ENCODE assay signal across 19 cellular contexts in the genomic region with DNA sequence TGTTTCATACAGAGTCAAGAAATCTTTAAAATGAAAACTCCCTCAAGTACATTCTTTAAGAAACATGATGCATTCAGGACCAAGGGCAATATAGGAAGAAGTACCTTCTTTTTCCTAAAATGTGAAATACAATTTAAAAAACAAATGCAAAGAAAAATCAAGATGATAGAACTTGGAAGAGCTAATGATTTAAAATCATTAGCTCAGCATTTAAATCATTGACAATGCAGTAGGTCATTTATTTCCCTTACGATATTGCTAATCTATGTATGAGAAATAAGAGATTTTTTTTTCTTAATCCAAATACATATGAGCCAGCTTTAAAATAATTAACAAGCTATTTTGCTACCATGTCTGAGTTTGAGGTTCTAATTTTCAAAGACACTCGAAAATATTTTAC.
DNase-seq lines count a peak whose midpoint lies in the region; ATAC-seq, FAIRE-seq and TF ChIP-seq lines count a peak whose summit lies in the region.
"Had no signal": no experiment of that assay in that cellular context is flagged by ENCODE, and none has a peak within 500 bp of the region (broad histone marks: within the 10 kb centered on the region; RNA-seq: fewer than 3 reads in every experiment).

No MANE protein-coding gene starts in this region.

- H3K27ac ChIP-seq in HepG2 (ENCODE audit: extremely low read length, insufficient read depth, low read length): no peak overlapping the region
- no peak overlapping the region for H3K27ac ChIP-seq in right lobe of liver
- H3K27ac ChIP-seq in IMR-90 (ENCODE audit: insufficient read depth, low read length): no peak overlapping the region
- H3K27ac ChIP-seq: 22Rv1, BLaER1 had no signal

- H3K4me1 ChIP-seq in HepG2 (ENCODE audit: insufficient read depth, low read length) (peaks cover 3% of the 10 kb centered on the region), right lobe of liver (peaks cover 0 to 4% (median 0%) of the 10 kb centered on the region in 4 donors), IMR-90 (ENCODE audit: control insufficient read depth, insufficient read depth, low read length) (no peaks in the 10 kb centered on the region)

- H2AK5ac ChIP-seq in IMR-90 (ENCODE audit: low read depth, low read length): no peak overlapping the region

- in situ Hi-C loops in HepG2 (cut with HindIII; ENCODE audit: extremely low pct_ligation_motif_present, low pct_unique_long_range_greater_than_20kb): loop anchor here (10.0 kb wide), 1 partner anchor 467 kb away; no protein-coding TSS in a partner anchor
- in situ Hi-C loops in IMR-90 (cut with MboI; ENCODE audit: low sequenced_read_pairs): no loop called here

- peaks cover 0 to 1% of the 10 kb centered on the region in 2 donors for H3K9me3 Mint-ChIP-seq in activated T-cell treated with anti-CD3 and anti-CD28 coated beads, Interleukin-2, amount 50 U/mL, for 72 hours

- H3K4me2 ChIP-seq in HepG2 (ENCODE audit: low read depth, low read length): no peak overlapping the region
- H3K4me2 ChIP-seq in IMR-90 (ENCODE audit: low read depth, low read length): no peak overlapping the region
- H3K4me2 ChIP-seq: BLaER1 had no signal

- H2BK15ac ChIP-seq in IMR-90 (ENCODE audit: low read depth, low read length): no peak overlapping the region

- H3K27ac Mint-ChIP-seq in activated T-cell treated with anti-CD3 and anti-CD28 coated beads, Interleukin-2, amount 50 U/mL, for 72 hours: no peak overlapping the region
- H3K27ac Mint-ChIP-seq: CD14-positive monocyte; CD4-positive, alpha-beta memory T cell; CD4-positive, CD25-positive, alpha-beta regulatory T cell; CD8-positive, alpha-beta memory T cell had no signal

- POLR2A ChIA-PET in HepG2 (lab: Yijun Ruan, JAX) (no interaction called here), IMR-90 (lab: Charles Lee; ENCODE audit: unreplicated experiment) (no interaction called here)

- H4K8ac ChIP-seq in IMR-90 (ENCODE audit: low read depth in 2 of 2, low read length in 2 of 2): no peak overlapping the region

- BruUV-seq in HepG2 (replicated peaks; lab: Mats Ljungman, UMichigan): no TSS peak
- no TSS peak for BruUV-seq in IMR-90 (replicated peaks; lab: Mats Ljungman, UMichigan)

- no peak overlapping the region for H3K18ac ChIP-seq in IMR-90 (ENCODE audit: low read depth, low read length)

- H4K5ac ChIP-seq in IMR-90 (ENCODE audit: low read depth, low read length): no peak overlapping the region

- DNase-seq in HepG2 (ENCODE audit: low spot score) (no peak), right lobe of liver (no peak), IMR-90 (no peak), NCI-H2196 treated with DMSO at 0.1 percent for 48 hours (lab: John Stamatoyannopoulos, UW; ENCODE audit: unreplicated experiment) (no peak)
- DNase-seq in activated T-cell treated with anti-CD3 and anti-CD28 coated beads, Interleukin-2, amount 50 U/mL, for 72 hours: no peak
- DNase-seq: ACHN; BE2C; C1 segment of cervical spinal cord; CD4-positive, alpha-beta memory T cell; CD4-positive, CD25-positive, alpha-beta regulatory T cell; CD8-positive, alpha-beta memory T cell; DMS79 treated with DMSO at 0.1 percent for 48 hours; GF-D8 had no signal

- no peak overlapping the region for H3K4me3 ChIP-seq in HepG2 (replicated peaks in 1 of 3; ENCODE audit: insufficient read depth in 1 of 3, low read depth in 2 of 3, low read length in 3 of 3)
- H3K4me3 ChIP-seq in right lobe of liver: no peak overlapping the region
- H3K4me3 ChIP-seq in IMR-90 (ENCODE audit: insufficient read depth, low read depth, low read length): no peak overlapping the region
- H3K4me3 ChIP-seq: BLaER1 had no signal

- H3K23ac ChIP-seq in IMR-90 (ENCODE audit: low read depth, low read length): no peak overlapping the region

- H2BK20ac ChIP-seq in IMR-90 (ENCODE audit: low read depth, low read length): no peak overlapping the region

- no peak for ATAC-seq in HepG2
- ATAC-seq in right lobe of liver: no peak
- no peak for ATAC-seq in IMR-90 (ENCODE audit: low read depth)
- ATAC-seq in activated T-cell treated with anti-CD3 and anti-CD28 coated beads, Interleukin-2, amount 50 U/mL, for 72 hours (replicated peaks in 1 of 2): no peak

- no peak overlapping the region for H2AK9ac ChIP-seq in IMR-90 (replicated peaks; ENCODE audit: low read depth, low read length, poor library complexity)

- peaks cover 16% of the 10 kb centered on the region for H3K27me3 Mint-ChIP-seq in activated T-cell treated with anti-CD3 and anti-CD28 coated beads, Interleukin-2, amount 50 U/mL, for 72 hours (ENCODE audit: low read depth)
- H3K27me3 Mint-ChIP-seq: CD4-positive, alpha-beta memory T cell had no signal

- no peak overlapping the region for H2BK5ac ChIP-seq in IMR-90 (ENCODE audit: low read depth, low read length, poor library complexity, severe bottlenecking)

- CTCF ChIA-PET in HepG2 (lab: Yijun Ruan, JAX; ENCODE audit: low intra/inter-chr PET ratio, low total read pairs) (no interaction called here), IMR-90 (lab: Yijun Ruan, JAX) (interaction anchor here (0.6 kb wide), 1 partner anchor 464 kb away, joined by 3 read pairs; no protein-coding TSS in a partner anchor)

- no peak overlapping the region for H3K4ac ChIP-seq in IMR-90 (ENCODE audit: low read depth, low read length)

- FAIRE-seq in HepG2 (lab: Jason Lieb, UNC): no peak
- FAIRE-seq: G401.6, GM12891, GM19239 had no signal

- no peak overlapping the region for H3K4me3 Mint-ChIP-seq in activated T-cell treated with anti-CD3 and anti-CD28 coated beads, Interleukin-2, amount 50 U/mL, for 72 hours
- H3K4me3 Mint-ChIP-seq: CD14-positive monocyte; CD4-positive, alpha-beta memory T cell; CD4-positive, CD25-positive, alpha-beta regulatory T cell; CD8-positive, alpha-beta memory T cell had no signal

- H3K9ac ChIP-seq in HepG2 (ENCODE audit: insufficient read depth, low read depth, low read length) (no peak overlapping the region), IMR-90 (ENCODE audit: low read depth, low read length) (no peak overlapping the region)
- H3K9ac ChIP-seq: BLaER1 had no signal

- no peaks in the 10 kb centered on the region for H3K79me2 ChIP-seq in HepG2 (ENCODE audit: insufficient read depth, low read length)

- no peaks in the 10 kb centered on the region for H3K36me3 Mint-ChIP-seq in activated T-cell treated with anti-CD3 and anti-CD28 coated beads, Interleukin-2, amount 50 U/mL, for 72 hours (ENCODE audit: insufficient read depth in 2 of 2)
- H3K36me3 Mint-ChIP-seq: CD14-positive monocyte; CD4-positive, alpha-beta memory T cell; CD4-positive, CD25-positive, alpha-beta regulatory T cell; CD8-positive, alpha-beta memory T cell had no signal

- H3K9me3 ChIP-seq in HepG2 (ENCODE audit: low read length) (no peaks in the 10 kb centered on the region), right lobe of liver (no peaks in the 10 kb centered on the region), IMR-90 (ENCODE audit: control insufficient read depth, insufficient read depth, low read length) (no peaks in the 10 kb centered on the region)
- H3K9me3 ChIP-seq: BE2C, BLaER1 had no signal

- no peaks in the 10 kb centered on the region for H3K79me1 ChIP-seq in IMR-90 (ENCODE audit: low read depth in 1 of 2, low read length in 2 of 2)

- H3K27me3 ChIP-seq in HepG2 (ENCODE audit: control insufficient read depth in 1 of 2, insufficient read depth in 2 of 2, low read length in 2 of 2): no peaks in the 10 kb centered on the region
- no peaks in the 10 kb centered on the region for H3K27me3 ChIP-seq in right lobe of liver
- peaks cover 4% of the 10 kb centered on the region; the same call in 1 of the 2 replicates for H3K27me3 ChIP-seq in IMR-90 (ENCODE audit: control insufficient read depth, insufficient read depth, low read length)
- H3K27me3 ChIP-seq: BE2C, BLaER1 had no signal

- no peak overlapping the region for H3K14ac ChIP-seq in IMR-90 (replicated peaks; ENCODE audit: low read depth, low read length)

- TF ChIP-seq POLR2A in HepG2 (IDR thresholded peaks at IDR 0.05; ENCODE audit: insufficient read depth in 1 of 2, low read depth in 2 of 2, low read length in 2 of 2) (no peak), right lobe of liver (IDR thresholded peaks at IDR 0.05) (no peak), IMR-90 (IDR thresholded peaks at IDR 0.05; ENCODE audit: low read depth, low read length) (no peak)

- intact Hi-C loops in HepG2 (cut with micrococcal nuclease; ENCODE audit: unreplicated experiment): no loop called here
- intact Hi-C loops in right lobe of liver (cut with DNase I): no loop called here
- intact Hi-C loops in IMR-90 (cut with micrococcal nuclease): loop anchor here (10.0 kb wide), 3 partner anchors 247 to 647 kb away; no protein-coding TSS in a partner anchor

- H3K56ac ChIP-seq in IMR-90 (ENCODE audit: extremely low read depth, insufficient read depth, low read length): no peak overlapping the region

- H3K4me1 Mint-ChIP-seq in activated T-cell treated with anti-CD3 and anti-CD28 coated beads, Interleukin-2, amount 50 U/mL, for 72 hours (ENCODE audit: low read depth): peaks cover 6% of the 10 kb centered on the region
- H3K4me1 Mint-ChIP-seq: CD4-positive, CD25-positive, alpha-beta regulatory T cell had no signal

- TF ChIP-seq RAD21 in HepG2 (CRISPR knock-in tag; IDR thresholded peaks at IDR 0.05) (no peak), IMR-90 (IDR thresholded peaks at IDR 0.05; ENCODE audit: low read length) (no peak)

- H4K20me1 ChIP-seq in HepG2 (ENCODE audit: insufficient read depth, low read length): no peaks in the 10 kb centered on the region
- H4K20me1 ChIP-seq in IMR-90 (ENCODE audit: insufficient read depth, low read length): no peaks in the 10 kb centered on the region
- H4K20me1 ChIP-seq: BLaER1 had no signal

- H2BK120ac ChIP-seq in IMR-90 (ENCODE audit: low read depth, low read length): no peak overlapping the region

- WGBS in HepG2 (ENCODE audit: low lambda C conversion rate): 12% methylated on average over 2 of the region's 2 CpGs
- WGBS in right lobe of liver (ENCODE audit: insufficient coverage, low coverage, low lambda C conversion rate, missing lambda C conversion rate): 63% methylated on average over 2 of the region's 2 CpGs
- no CpG with 5 or more reads among the region's 2 CpGs for WGBS in IMR-90 (ENCODE audit: extremely low coverage in 2 of 2, insufficient read length in 1 of 2), 2 experiments

- dilution Hi-C loops in IMR-90 (cut with HindIII; ENCODE audit: low sequenced_read_pairs, unreplicated experiment): no loop called here

- H3K36me3 ChIP-seq in HepG2 (replicated peaks in 1 of 2; ENCODE audit: control insufficient read depth in 1 of 2, insufficient read depth in 2 of 2, low read length in 2 of 2): no peaks in the 10 kb centered on the region
- no peaks in the 10 kb centered on the region for H3K36me3 ChIP-seq in right lobe of liver
- H3K36me3 ChIP-seq in IMR-90 (ENCODE audit: control insufficient read depth, insufficient read depth, low read length): no peaks in the 10 kb centered on the region
- H3K36me3 ChIP-seq: BE2C, BLaER1 had no signal

- no peaks in the 10 kb centered on the region for H3K9me1 ChIP-seq in IMR-90 (ENCODE audit: insufficient read depth, low read length)

- no peak overlapping the region for H4K91ac ChIP-seq in IMR-90 (ENCODE audit: insufficient read depth, low read depth, low read length)

- TF ChIP-seq CTCF in HepG2 (CRISPR knock-in tag; IDR thresholded peaks at IDR 0.05) (no peak), right lobe of liver (IDR thresholded peaks at IDR 0.05) (no peak), IMR-90 (conservative IDR thresholded peaks at IDR 0.05; ENCODE audit: low read depth, low read length) (no peak)

- TF ChIP-seq EP300 in HepG2 (IDR thresholded peaks at IDR 0.05; ENCODE audit: low read depth in 2 of 2, low read length in 2 of 2) (no peak), HepG2 (CRISPR knock-in tag; IDR thresholded peaks at IDR 0.05; ENCODE audit: borderline replicate concordance) (no peak)

- no peak overlapping the region for H2AFZ ChIP-seq in HepG2 (ENCODE audit: low read length)
- H2AFZ ChIP-seq in IMR-90 (replicated peaks; ENCODE audit: low read length, poor library complexity): no peak overlapping the region
